ENCODE assay signal across 8 cellular contexts in the genomic region with DNA sequence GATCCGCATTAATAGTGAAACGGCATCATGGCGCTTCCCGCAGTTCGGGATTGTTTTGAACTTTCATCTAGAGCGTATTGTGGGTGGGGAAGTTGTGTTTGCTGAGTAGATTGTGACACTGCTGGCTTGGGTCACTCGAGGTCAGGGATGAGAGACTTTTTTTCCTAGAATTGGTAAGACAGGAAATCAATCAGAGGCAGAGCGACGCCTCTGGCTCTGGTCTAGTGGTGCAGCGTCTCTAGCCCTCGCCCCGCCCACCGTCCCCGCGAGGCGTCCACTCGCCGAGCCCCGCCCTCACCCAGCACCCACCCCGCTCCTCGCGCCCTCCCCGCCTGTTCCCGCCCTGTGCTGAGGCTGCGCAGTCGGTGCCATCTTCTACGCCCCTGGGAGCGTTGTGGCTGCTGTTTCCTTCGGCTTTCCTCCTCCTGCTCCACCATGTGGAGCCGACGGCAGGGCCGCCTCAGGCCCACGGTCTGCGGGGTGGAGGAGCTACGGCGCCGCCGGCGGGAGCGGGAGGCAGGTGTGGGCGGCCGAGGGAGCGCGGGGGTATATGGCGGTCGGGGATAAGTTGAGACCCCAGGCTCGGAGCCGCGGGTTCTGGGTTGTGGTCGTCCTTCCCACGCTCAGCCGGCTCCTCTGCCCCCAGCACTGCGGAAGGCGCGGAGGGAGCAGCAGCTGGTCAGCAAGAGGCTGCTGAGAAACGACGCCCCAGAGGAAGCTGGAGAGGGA. TPM values are rescaled to one million over a fixed set of nuclear protein-coding genes. Genes with fewer than 3 reads are reported as not detected.
DNase-seq lines count a peak whose midpoint lies in the region; ATAC-seq and TF ChIP-seq lines count a peak whose summit lies in the region.

TMCO6 (plus strand) TSS at position 359 of the 729 bp plus-strand sequence; CDS start at position 436, 77 bp downstream.

- H3K36me3 ChIP-seq in HAP-1 (replicated peaks) = peaks cover 26% of the 10 kb centered on the region
- no peaks in the 10 kb centered on the region for H3K36me3 ChIP-seq in MM.1S (replicated peaks; ENCODE audit: insufficient read depth, low read length)
- peaks cover 19% of the 10 kb centered on the region for H3K36me3 ChIP-seq in neuron (ENCODE audit: insufficient read depth, low read length)
- H3K36me3 ChIP-seq in subcutaneous abdominal adipose tissue (ENCODE audit: control insufficient read depth in 5 of 5, insufficient read depth in 5 of 5, low read length in 5 of 5) = peaks cover 0 to 26% (median 18%) of the 10 kb centered on the region in 5 donors

- H3K9me3 ChIP-seq in HAP-1 (no peaks in the 10 kb centered on the region), MM.1S (replicated peaks; ENCODE audit: insufficient read depth, low read length) (no peaks in the 10 kb centered on the region), neuron (ENCODE audit: low read length) (no peaks in the 10 kb centered on the region), subcutaneous abdominal adipose tissue (ENCODE audit: control insufficient read depth in 5 of 5, low read length in 5 of 5) (no peaks in the 10 kb centered on the region)

- H4K20me1 ChIP-seq in MM.1S (ENCODE audit: insufficient read depth, low read length) = no peaks in the 10 kb centered on the region

- H3K27ac ChIP-seq in MM.1S (ENCODE audit: low read length) = peak within 1 kb of the TSS; percentile 47; the same call in 1 of the 2 replicates
- peak within 1 kb of the TSS; percentile 65 for H3K27ac ChIP-seq in foreskin keratinocyte
- peak within 1 kb of the TSS; percentile 94 for H3K27ac ChIP-seq in subcutaneous abdominal adipose tissue (ENCODE audit: low read depth, low read length)

- H3K4me3 ChIP-seq in HAP-1 (peak within 1 kb of the TSS; percentile 66), MM.1S (ENCODE audit: low read length) (peak within 1 kb of the TSS; percentile 79), neuron (ENCODE audit: low read length) (peak within 1 kb of the TSS; percentile 53), subcutaneous abdominal adipose tissue (ENCODE audit: low read depth in 1 of 5, low read length in 5 of 5) (peak within 1 kb of the TSS; percentile 64 to 83 (median 82))

- H3K9ac ChIP-seq in MM.1S (ENCODE audit: low read length) (peak within 1 kb of the TSS; percentile 81), subcutaneous abdominal adipose tissue (ENCODE audit: low read length in 5 of 5) (peak within 1 kb of the TSS; percentile 49 to 86 (median 73))

- peak; percentile 95 for ATAC-seq in foreskin keratinocyte

- H3K27me3 ChIP-seq in HAP-1 (ENCODE audit: low read depth) = no peaks in the 10 kb centered on the region
- H3K27me3 ChIP-seq in MM.1S (replicated peaks; ENCODE audit: insufficient read depth, low read length) = no peaks in the 10 kb centered on the region
- H3K27me3 ChIP-seq in foreskin keratinocyte = no peaks in the 10 kb centered on the region
- no peaks in the 10 kb centered on the region for H3K27me3 ChIP-seq in neuron (ENCODE audit: insufficient read depth, low read length)
- no peaks in the 10 kb centered on the region for H3K27me3 ChIP-seq in subcutaneous abdominal adipose tissue (ENCODE audit: control insufficient read depth in 5 of 5, insufficient read depth in 4 of 5, low read length in 5 of 5)

- peaks cover 16% of the 10 kb centered on the region for H3K79me2 ChIP-seq in MM.1S (ENCODE audit: low read length)

- peak; percentile 93 for DNase-seq in GDM1 (lab: John Stamatoyannopoulos, UW)
- DNase-seq in HAP-1 (ENCODE audit: low spot score in 2 of 2) = peak; percentile 93 to 99
- DNase-seq in MM.1S = peak; percentile 94
- peak; percentile 92 for DNase-seq in SIG-M5 (lab: John Stamatoyannopoulos, UW)
- DNase-seq in activated gamma-delta T cell treated with Interleukin-2 at 50 U/mL for 16 hours = peak; percentile 96
- peak; percentile 69 to 85 for DNase-seq in foreskin keratinocyte

- peak within 1 kb of the TSS; percentile 94 for H3K4me2 ChIP-seq in MM.1S (ENCODE audit: low read depth, low read length)

- in situ Hi-C loops in HAP-1 (cut with MboI; ENCODE audit: low sequenced_read_pairs) = no loop called here

- peaks cover 12% of the 10 kb centered on the region for H3F3A ChIP-seq in MM.1S (ENCODE audit: insufficient read depth, low read length)

- TF ChIP-seq CTCF in MM.1S (IDR thresholded peaks at IDR 0.05; ENCODE audit: low read length) (peak; percentile 64), foreskin keratinocyte (conservative IDR thresholded peaks at IDR 0.05) (peak; percentile 78)

- peak within 1 kb of the TSS; percentile 94 for H2AFZ ChIP-seq in MM.1S (ENCODE audit: low read length)
- H2AFZ ChIP-seq in neuron (ENCODE audit: low read depth, low read length) = peak within 1 kb of the TSS; percentile 11

- peaks cover 7% of the 10 kb centered on the region for H3K4me1 ChIP-seq in HAP-1
- H3K4me1 ChIP-seq in MM.1S (ENCODE audit: low read length) = peaks cover 5% of the 10 kb centered on the region; the same call in 1 of the 2 replicates
- no peaks in the 10 kb centered on the region for H3K4me1 ChIP-seq in foreskin keratinocyte
- peaks cover 5% of the 10 kb centered on the region for H3K4me1 ChIP-seq in neuron (ENCODE audit: insufficient read depth, low read length)
- H3K4me1 ChIP-seq in subcutaneous abdominal adipose tissue (ENCODE audit: control insufficient read depth in 5 of 5, insufficient read depth in 5 of 5, low read length in 5 of 5) = peaks cover 6 to 33% (median 24%) of the 10 kb centered on the region in 5 donors

- H3K9me2 ChIP-seq in MM.1S (replicated peaks; ENCODE audit: insufficient read depth, low read length) = no peaks in the 10 kb centered on the region

RNA-seq across cellular contexts. Expression of gene TMCO6, which starts in this region (rescaled TPM):
- 9.8 and 11.3 TPM in 2 replicates for total RNA-seq in foreskin keratinocyte
- 8.8 and 8.9 TPM in 2 replicates for polyA plus RNA-seq in foreskin keratinocyte

Comparison
In these comparisons a context has a peak if more than half of its experiments do, and no peak if none do; other contexts are left out.
1. Peak in every context shown above with its lines: DNase-seq, ATAC-seq, H3K4me3 ChIP-seq and H3K27ac ChIP-seq.